7 cellular contexts compared by ENCODE assay signal in genomic region chr7:134629445-134629844, GRCh38.
"Had no signal": no experiment of that assay in that cellular context is flagged by ENCODE, and none has a peak within 500 bp of the region (broad histone marks: within the 10 kb centered on the region; RNA-seq: fewer than 3 reads in every experiment).

No MANE protein-coding gene starts in this region.

- H2AFZ ChIP-seq: GM23338 had no signal

- DNase-seq: H9, HCEC 1CT, KG1 had no signal

- ATAC-seq: GM23338, HepG2, K562 had no signal

- H3K4me3 ChIP-seq: GM23338, K562 had no signal

- H3K9me3 Mint-ChIP-seq: GM23338, H9 had no signal

- H3K4me2 ChIP-seq: GM23338 had no signal

- H3K27ac Mint-ChIP-seq: GM23338, H9 had no signal

- H3K27ac ChIP-seq: HL-60 had no signal

- H3K4me3 Mint-ChIP-seq: GM23338, H9 had no signal

- H3K4me1 Mint-ChIP-seq: GM23338, H9 had no signal
